In the genomic region with DNA sequence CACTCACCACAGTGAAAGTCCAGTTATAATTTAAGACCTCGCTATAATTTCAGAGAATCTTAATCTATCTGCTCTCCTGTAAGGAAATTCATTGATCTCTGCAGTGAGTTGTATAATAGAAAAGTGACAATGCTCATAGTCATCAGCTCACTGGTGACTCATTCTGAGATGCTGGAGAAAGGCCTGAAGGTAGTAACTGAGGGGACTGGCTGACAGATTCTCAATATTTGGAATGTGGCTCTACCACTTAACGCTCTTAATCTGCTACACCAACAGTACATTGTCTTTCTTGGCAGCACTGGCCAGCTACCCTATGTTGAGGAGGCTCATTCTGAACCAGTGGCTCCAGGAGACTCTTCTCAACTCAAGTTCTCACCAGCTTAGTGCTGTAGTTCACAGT, we compare ENCODE assay signal across 15 cellular contexts.
A peak's percentile ranks its signal among the peaks of the same experiment; 100 is the strongest.
DNase-seq lines count a peak whose midpoint lies in the region; ATAC-seq and TF ChIP-seq lines count a peak whose summit lies in the region.
"Had no signal": no experiment of that assay in that cellular context is flagged by ENCODE, and none has a peak within 500 bp of the region (broad histone marks: within the 10 kb centered on the region; RNA-seq: fewer than 3 reads in every experiment).

No MANE protein-coding gene starts in this region.

- H3K27me3 ChIP-seq in HCT116 (ENCODE audit: insufficient read depth, low read length): no peaks in the 10 kb centered on the region
- no peaks in the 10 kb centered on the region for H3K27me3 ChIP-seq in PC-3 (ENCODE audit: low read length)

- DNase-seq in HCT116 (ENCODE audit: low read depth, low spot score): peak; percentile 34
- DNase-seq in PC-3: peak; percentile 65
- no peak for DNase-seq in glutamatergic neuron
- DNase-seq in GM10248 (ENCODE audit: extremely low spot score): no peak
- no peak for DNase-seq in effector CD4-positive, alpha-beta T cell
- DNase-seq in activated T-helper 2 cell treated with anti-CD3 and anti-CD28 coated beads, Interferon-gamma antibody, Interleukin-2, Interleukin-4, amounts not matched to agents 10 μg/mL and 5 μg/mL and 100 μg/mL, durations not matched to agents 14 hours and 24 hours and 36 hours (ENCODE audit: low spot score): no peak
- DNase-seq: C1 segment of cervical spinal cord, NCI-H1417, NCI-H187 treated with DMSO at 0.1 percent for 48 hours, NCI-H2171, NCI-H446 had no signal

- H2AFZ ChIP-seq in HCT116 (ENCODE audit: low read depth, low read length, poor library complexity, severe bottlenecking) (no peak overlapping the region), PC-3 (ENCODE audit: low read length) (no peak overlapping the region)
- H2AFZ ChIP-seq: GM23338 had no signal

- POLR2A ChIA-PET in HCT116 (lab: Charles Lee): no interaction called here
- POLR2A ChIA-PET in PC-3 (lab: Charles Lee; ENCODE audit: unreplicated experiment): no interaction called here
- POLR2A ChIA-PET in GM10248 (lab: Yijun Ruan, JAX): no interaction called here

- H3K9me3 ChIP-seq in HCT116 (ENCODE audit: control insufficient read depth in 1 of 2, insufficient read depth in 1 of 2, low read depth in 1 of 2, low read length in 2 of 2) (no peaks in the 10 kb centered on the region), PC-3 (ENCODE audit: low read length) (no peaks in the 10 kb centered on the region)

- H3K4me1 ChIP-seq in HCT116 (ENCODE audit: control insufficient read depth in 1 of 2, insufficient read depth in 2 of 2, low read length in 2 of 2) (peaks cover 0 to 9% of the 10 kb centered on the region in 2 experiments; a peak in 3 of 4 replicates), PC-3 (ENCODE audit: insufficient read depth, low read length) (no peaks in the 10 kb centered on the region)

- H3K4me3 ChIP-seq in HCT116 (replicated peaks in 1 of 2; ENCODE audit: low read depth in 1 of 2, low read length in 2 of 2) (no peak overlapping the region), PC-3 (ENCODE audit: low read length) (no peak overlapping the region)
- H3K4me3 ChIP-seq: GM23338, K562 had no signal

- no peaks in the 10 kb centered on the region for H3K79me2 ChIP-seq in HCT116 (ENCODE audit: insufficient read depth, low read length)
- H3K79me2 ChIP-seq in PC-3 (ENCODE audit: low read length): no peaks in the 10 kb centered on the region

- H3K27me3 Mint-ChIP-seq in glutamatergic neuron (ENCODE audit: unreplicated experiment): no peaks in the 10 kb centered on the region
- H3K27me3 Mint-ChIP-seq in activated T-helper 2 cell treated with anti-CD3 and anti-CD28 coated beads, Interferon-gamma antibody, Interleukin-2, Interleukin-4, amounts not matched to agents 10 μg/mL and 5 μg/mL and 100 μg/mL, durations not matched to agents 14 hours and 24 hours and 36 hours (ENCODE audit: low read depth): no peaks in the 10 kb centered on the region

- intact Hi-C loops in HCT116 (cut with micrococcal nuclease) (no loop called here), PC-3 (cut with micrococcal nuclease) (no loop called here)
- intact Hi-C loops in activated T-helper 2 cell treated with anti-CD3 and anti-CD28 coated beads, Interferon-gamma antibody, Interleukin-2, Interleukin-4, amounts not matched to agents 10 μg/mL and 5 μg/mL and 100 μg/mL, durations not matched to agents 14 hours and 24 hours and 36 hours (cut with micrococcal nuclease): no loop called here

- no peak overlapping the region for H3K4me3 Mint-ChIP-seq in glutamatergic neuron (ENCODE audit: unreplicated experiment)
- no peak overlapping the region for H3K4me3 Mint-ChIP-seq in activated T-helper 2 cell treated with anti-CD3 and anti-CD28 coated beads, Interferon-gamma antibody, Interleukin-2, Interleukin-4, amounts not matched to agents 10 μg/mL and 5 μg/mL and 100 μg/mL, durations not matched to agents 14 hours and 24 hours and 36 hours (ENCODE audit: low read depth)
- H3K4me3 Mint-ChIP-seq: GM23338 had no signal

- no peaks in the 10 kb centered on the region for H3K36me3 Mint-ChIP-seq in glutamatergic neuron (ENCODE audit: unreplicated experiment)
- no peaks in the 10 kb centered on the region for H3K36me3 Mint-ChIP-seq in activated T-helper 2 cell treated with anti-CD3 and anti-CD28 coated beads, Interferon-gamma antibody, Interleukin-2, Interleukin-4, amounts not matched to agents 10 μg/mL and 5 μg/mL and 100 μg/mL, durations not matched to agents 14 hours and 24 hours and 36 hours (ENCODE audit: low read depth)

- H3K9me2 ChIP-seq in HCT116 (ENCODE audit: insufficient read depth) (no peaks in the 10 kb centered on the region), PC-3 (replicated peaks; ENCODE audit: low read length) (no peaks in the 10 kb centered on the region)

- H4K20me1 ChIP-seq in HCT116 (ENCODE audit: insufficient read depth) (no peaks in the 10 kb centered on the region), PC-3 (ENCODE audit: low read length) (no peaks in the 10 kb centered on the region)

- no peak for TF ChIP-seq RAD21 in HCT116 (IDR thresholded peaks at IDR 0.05; ENCODE audit: low read depth)

- ATAC-seq in GM18858 (IDR thresholded peaks at IDR 0.05; ENCODE audit: unreplicated experiment): peak; percentile 29
- peak; percentile 80 for ATAC-seq in HCT116
- ATAC-seq in PC-3: no peak
- ATAC-seq in HG02588 (IDR thresholded peaks at IDR 0.05; ENCODE audit: unreplicated experiment): no peak
- ATAC-seq: GM23338, K562 had no signal

- no peaks in the 10 kb centered on the region for H3F3A ChIP-seq in PC-3 (ENCODE audit: low read length, unreplicated experiment)

- H3K36me3 ChIP-seq in HCT116 (ENCODE audit: control insufficient read depth in 1 of 2, insufficient read depth in 2 of 2, low read length in 2 of 2): no peaks in the 10 kb centered on the region
- no peaks in the 10 kb centered on the region for H3K36me3 ChIP-seq in PC-3 (ENCODE audit: low read depth, low read length)

- H3K27ac Mint-ChIP-seq in glutamatergic neuron (ENCODE audit: unreplicated experiment): peak overlapping the region; percentile 14
- no peak overlapping the region for H3K27ac Mint-ChIP-seq in activated T-helper 2 cell treated with anti-CD3 and anti-CD28 coated beads, Interferon-gamma antibody, Interleukin-2, Interleukin-4, amounts not matched to agents 10 μg/mL and 5 μg/mL and 100 μg/mL, durations not matched to agents 14 hours and 24 hours and 36 hours
- H3K27ac Mint-ChIP-seq: GM23338 had no signal

- BruUV-seq in HCT116 (replicated peaks; lab: Mats Ljungman, UMichigan): no TSS peak
- BruUV-seq in PC-3 (replicated peaks; lab: Mats Ljungman, UMichigan): no TSS peak

- CTCF ChIA-PET in HCT116 (lab: Charles Lee): no interaction called here
- CTCF ChIA-PET in PC-3 (lab: Charles Lee): no interaction called here
- CTCF ChIA-PET in GM10248 (lab: Yijun Ruan, JAX): interaction anchor here (0.9 kb wide), 1 partner anchor 13 kb away, joined by 3 read pairs; no protein-coding TSS in a partner anchor

- peaks cover 12% of the 10 kb centered on the region for H3K4me1 Mint-ChIP-seq in glutamatergic neuron (ENCODE audit: low read depth, unreplicated experiment)
- H3K4me1 Mint-ChIP-seq in activated T-helper 2 cell treated with anti-CD3 and anti-CD28 coated beads, Interferon-gamma antibody, Interleukin-2, Interleukin-4, amounts not matched to agents 10 μg/mL and 5 μg/mL and 100 μg/mL, durations not matched to agents 14 hours and 24 hours and 36 hours (ENCODE audit: low read depth): peaks cover 17% of the 10 kb centered on the region
- H3K4me1 Mint-ChIP-seq: GM23338 had no signal

- H3K9me3 Mint-ChIP-seq in glutamatergic neuron (ENCODE audit: unreplicated experiment): peaks cover 1% of the 10 kb centered on the region
- H3K9me3 Mint-ChIP-seq in activated T-helper 2 cell treated with anti-CD3 and anti-CD28 coated beads, Interferon-gamma antibody, Interleukin-2, Interleukin-4, amounts not matched to agents 10 μg/mL and 5 μg/mL and 100 μg/mL, durations not matched to agents 14 hours and 24 hours and 36 hours: peaks cover 5% of the 10 kb centered on the region
- H3K9me3 Mint-ChIP-seq: GM23338 had no signal

- TF ChIP-seq POLR2A in HCT116 (IDR thresholded peaks at IDR 0.05; ENCODE audit: borderline replicate concordance, extremely low read depth, insufficient read depth, insufficient read length): no peak

- H3K4me2 ChIP-seq in HCT116 (ENCODE audit: low read length): peak overlapping the region; percentile 24; the same call in 1 of the 2 replicates
- H3K4me2 ChIP-seq in PC-3 (ENCODE audit: low read length): no peak overlapping the region
- H3K4me2 ChIP-seq: GM23338 had no signal

- H3K9ac ChIP-seq in HCT116 (ENCODE audit: low read length): no peak overlapping the region
- H3K9ac ChIP-seq in PC-3 (ENCODE audit: low read length): no peak overlapping the region

- no peak for TF ChIP-seq CTCF in HCT116 (IDR thresholded peaks at IDR 0.05 in 2 of 3, conservative IDR thresholded peaks at IDR 0.05 in 1 of 3; ENCODE audit: borderline replicate concordance in 1 of 3, insufficient read depth in 1 of 3, low read depth in 2 of 3, low read length in 2 of 3)
- no peak for TF ChIP-seq CTCF in PC-3 (conservative IDR thresholded peaks at IDR 0.05; ENCODE audit: low read depth, low read length)
- no peak for TF ChIP-seq CTCF in glutamatergic neuron (IDR thresholded peaks at IDR 0.05; ENCODE audit: partially characterized antibody, unreplicated experiment)
- no peak for TF ChIP-seq CTCF in GM10248 (IDR thresholded peaks at IDR 0.05; ENCODE audit: control extremely low read depth, extremely low read depth, low read depth, missing control alignments)

- no peak overlapping the region for H3K27ac ChIP-seq in HCT116 (ENCODE audit: low read depth, low read length)
- H3K27ac ChIP-seq in PC-3 (ENCODE audit: low read length): no peak overlapping the region

- RAD21 ChIA-PET in HCT116 (lab: Charles Lee; ENCODE audit: low non-redundant PET in 1 of 2, low total read pairs in 2 of 2, uncharacterized antibody in 2 of 2, unreplicated experiment in 2 of 2): no interaction called here

TF ChIP-seq in HCT116, 20 proteins besides CTCF, POLR2A, EP300 and RAD21 (continues in another document):
- TF ChIP-seq TCF7L2 (IDR thresholded peaks at IDR 0.05; ENCODE audit: borderline replicate concordance, extremely low read depth, insufficient read depth, insufficient read length) (no peak), FOSL1 (IDR thresholded peaks at IDR 0.05; ENCODE audit: low read depth) (peak; percentile 78), ZFX (IDR thresholded peaks at IDR 0.05) (no peak), SP1 (IDR thresholded peaks at IDR 0.05; ENCODE audit: low read depth) (0 out of 2 replicates have a peak, but pooled peaks have one; percentile 19), POLR2AphosphoS5 (IDR thresholded peaks at IDR 0.05; ENCODE audit: low read depth, low read length) (no peak), CEBPB (IDR thresholded peaks at IDR 0.05; ENCODE audit: low read depth) (no peak), JUND (IDR thresholded peaks at IDR 0.05) (peak; percentile 64)
- TF ChIP-seq, protein P1, sequence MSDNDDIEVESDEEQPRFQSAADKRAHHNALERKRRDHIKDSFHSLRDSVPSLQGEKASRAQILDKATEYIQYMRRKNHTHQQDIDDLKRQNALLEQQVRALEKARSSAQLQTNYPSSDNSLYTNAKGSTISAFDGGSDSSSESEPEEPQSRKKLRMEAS (IDR thresholded peaks at IDR 0.05): no peak
- TF ChIP-seq, protein P2, sequence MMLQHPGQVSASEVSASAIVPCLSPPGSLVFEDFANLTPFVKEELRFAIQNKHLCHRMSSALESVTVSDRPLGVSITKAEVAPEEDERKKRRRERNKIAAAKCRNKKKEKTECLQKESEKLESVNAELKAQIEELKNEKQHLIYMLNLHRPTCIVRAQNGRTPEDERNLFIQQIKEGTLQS (IDR thresholded peaks at IDR 0.05): no peak

Comparison
In these comparisons a context has a peak if more than half of its experiments do, and no peak if none do; other contexts are left out.
1. ATAC-seq: peak in GM18858 (single experiment) and HCT116 (single experiment); none in PC-3 (single experiment) and HG02588 (single experiment).
2. DNase-seq: peak in HCT116 (single experiment) and PC-3 (single experiment); none in glutamatergic neuron (single experiment), GM10248 (single experiment), effector CD4-positive, alpha-beta T cell (single experiment) and activated T-helper 2 cell treated with anti-CD3 and anti-CD28 coated beads, Interferon-gamma antibody, Interleukin-2, Interleukin-4, amounts not matched to agents 10 μg/mL and 5 μg/mL and 100 μg/mL, durations not matched to agents 14 hours and 24 hours and 36 hours (single experiment).